In the genomic region with DNA sequence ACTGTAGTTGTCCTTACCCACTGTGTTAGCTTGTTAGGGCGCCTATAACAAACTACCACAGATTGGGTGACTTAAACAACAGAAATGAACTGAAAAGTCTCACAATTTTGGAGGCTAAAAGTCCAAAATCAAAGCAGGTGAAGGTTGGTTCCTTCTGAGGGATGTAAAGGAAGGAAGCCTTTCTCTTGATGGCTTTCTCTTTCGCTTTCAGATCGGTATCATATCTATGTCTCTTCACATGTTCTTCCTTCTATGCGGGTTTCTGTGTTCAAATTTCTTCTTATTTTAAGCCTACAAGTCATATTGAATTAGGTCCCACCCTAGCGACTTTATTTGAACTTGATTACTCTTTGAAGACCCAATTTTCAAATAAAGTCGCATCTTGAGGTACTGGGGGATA, we compare ENCODE assay signal across 25 cellular contexts.
"Had no signal": no experiment of that assay in that cellular context is flagged by ENCODE, and none has a peak within 500 bp of the region (broad histone marks: within the 10 kb centered on the region; RNA-seq: fewer than 3 reads in every experiment).

No MANE protein-coding gene starts in this region.

- H3K4me2 ChIP-seq: neural progenitor cell had no signal

- H3K79me2 ChIP-seq: parathyroid adenoma had no signal

- ATAC-seq: natural killer cell; psoas muscle; right cardiac atrium; right lobe of liver; stimulated activated effector memory CD8-positive, alpha-beta T cell treated with anti-CD3 and anti-CD28 coated beads, Interleukin-12 subunit alpha, Interleukin-12 subunit beta, amount 100 ng/mL, for 72 hours; stimulated activated naive CD8-positive, alpha-beta T cell treated with anti-CD3 and anti-CD28 coated beads, Interleukin-15, amount 100 ng/mL, for 72 hours; stimulated activated naive CD8-positive, alpha-beta T cell treated with anti-CD3 and anti-CD28 coated beads, Interleukin-15, Interleukin-2, amounts not matched to agents 100 U/mL and 50 U/mL, for 24 hours had no signal

- DNase-seq: natural killer cell; occipital lobe; ovary; posterior cingulate gyrus; psoas muscle; right cardiac atrium; right lobe of liver; sigmoid colon; small intestine; stimulated activated CD4-positive, alpha-beta T cell treated with anti-CD3 and anti-CD28 coated beads, Interleukin-15, amount 100 ng/mL, for 24 hours; stimulated activated CD4-positive, alpha-beta T cell treated with anti-CD3 and anti-CD28 coated beads, Interleukin-2, amount 100 ng/mL, for 24 hours; stimulated activated CD4-positive, alpha-beta T cell treated with anti-CD3 and anti-CD28 coated beads, Interleukin-2, amount 100 ng/mL, for 48 hours; stimulated activated CD4-positive, alpha-beta T cell treated with anti-CD3 and anti-CD28 coated beads, Interleukin-4, amount 100 ng/mL, for 24 hours; stimulated activated naive CD4-positive, alpha-beta T cell; stimulated activated naive CD8-positive, alpha-beta T cell treated with anti-CD3 and anti-CD28 coated beads, Interleukin-15, amount 100 ng/mL, for 72 hours; stimulated activated naive CD8-positive, alpha-beta T cell treated with anti-CD3 and anti-CD28 coated beads, Interleukin-15, Interleukin-2, amounts not matched to agents 100 U/mL and 50 U/mL, for 24 hours; thyroid gland; trophoblast cell; upper lobe of left lung had no signal

- H3K9me3 ChIP-seq: ovary, psoas muscle, right lobe of liver, sigmoid colon, thoracic aorta, thyroid gland, tibial nerve, vagina had no signal

- H3K36me3 ChIP-seq: neural progenitor cell, ovary, right lobe of liver, sigmoid colon, thoracic aorta, thyroid gland, tibial nerve, upper lobe of left lung, vagina had no signal

- H3K4me3 ChIP-seq: neural progenitor cell, ovary, psoas muscle, right lobe of liver, sigmoid colon, thoracic aorta, thyroid gland, tibial nerve, upper lobe of left lung, vagina had no signal

- H2AFZ ChIP-seq: neural progenitor cell, parathyroid adenoma had no signal

- H3K9ac ChIP-seq: neural progenitor cell, parathyroid adenoma had no signal

- H3K4me1 ChIP-seq: neural progenitor cell, parathyroid adenoma, psoas muscle, right lobe of liver, sigmoid colon, thyroid gland, tibial nerve, upper lobe of left lung, vagina had no signal

- H3K27ac ChIP-seq: neural progenitor cell, ovary, parathyroid adenoma, psoas muscle, right lobe of liver, sigmoid colon, thoracic aorta, thyroid gland, tibial nerve, upper lobe of left lung, vagina had no signal

- H3K27me3 ChIP-seq: neural progenitor cell, ovary, right lobe of liver, sigmoid colon, thyroid gland, tibial nerve, upper lobe of left lung, vagina had no signal
